In genomic region chr6:75735491-75736186, GRCh38 we compare ENCODE assay signal across 8 cellular contexts. TPM values are rescaled to one million over a fixed set of nuclear protein-coding genes. Genes with fewer than 3 reads are reported as not detected.
A peak's percentile ranks its signal among the peaks of the same experiment; 100 is the strongest.
DNase-seq lines count a peak whose midpoint lies in the region; ATAC-seq lines count a peak whose summit lies in the region.

No MANE protein-coding gene starts in this region.

- H3K9me3 Mint-ChIP-seq in activated CD8-positive, alpha-beta T cell treated with anti-CD3 and anti-CD28 coated beads, Interleukin-2, amount 10 ng/mL, durations not matched to agents 7 days and 5 days (ENCODE audit: insufficient read depth), result no peaks in the 10 kb centered on the region

- peaks cover 5% of the 10 kb centered on the region for H3K27me3 Mint-ChIP-seq in activated CD8-positive, alpha-beta T cell treated with anti-CD3 and anti-CD28 coated beads, Interleukin-2, amount 10 ng/mL, durations not matched to agents 7 days and 5 days (ENCODE audit: low read depth)

- no peak overlapping the region for H3K4me3 Mint-ChIP-seq in activated CD8-positive, alpha-beta T cell treated with anti-CD3 and anti-CD28 coated beads, Interleukin-2, amount 10 ng/mL, durations not matched to agents 7 days and 5 days

- ATAC-seq in GM18502 (IDR thresholded peaks at IDR 0.05; ENCODE audit: poor library complexity, unreplicated experiment), result peak; percentile 87
- peak; percentile 54 for ATAC-seq in HG02571 (IDR thresholded peaks at IDR 0.05; ENCODE audit: unreplicated experiment)
- no peak for ATAC-seq in activated CD8-positive, alpha-beta T cell treated with anti-CD3 and anti-CD28 coated beads, Interleukin-2, amount 10 ng/mL, durations not matched to agents 7 days and 5 days

- CTCF ChIA-PET in activated CD8-positive, alpha-beta T cell treated with anti-CD3 and anti-CD28 coated beads, Interleukin-2, amount 10 ng/mL, durations not matched to agents 7 days and 5 days (lab: Charles Lee), result no interaction called here

- intact Hi-C loops in cardiac septum (cut with DNase I), result no loop called here

- POLR2A ChIA-PET in activated CD8-positive, alpha-beta T cell treated with anti-CD3 and anti-CD28 coated beads, Interleukin-2, amount 10 ng/mL, durations not matched to agents 7 days and 5 days (lab: Charles Lee), result no interaction called here

- H3K27ac Mint-ChIP-seq in activated CD8-positive, alpha-beta T cell treated with anti-CD3 and anti-CD28 coated beads, Interleukin-2, amount 10 ng/mL, durations not matched to agents 7 days and 5 days, result no peak overlapping the region

- no peaks in the 10 kb centered on the region for H3K4me1 Mint-ChIP-seq in activated CD8-positive, alpha-beta T cell treated with anti-CD3 and anti-CD28 coated beads, Interleukin-2, amount 10 ng/mL, durations not matched to agents 7 days and 5 days (ENCODE audit: low read depth)

- DNase-seq in NAMALWA (ENCODE audit: low spot score) (peak; percentile 9), left kidney (ENCODE audit: low read depth, low spot score) (peak; percentile 57), cardiac septum (ENCODE audit: low spot score) (no peak), D341Med (ENCODE audit: low spot score) (no peak), NCI-H2171 treated with DMSO at 0.1 percent for 48 hours (lab: John Stamatoyannopoulos, UW) (no peak)
- DNase-seq in activated CD8-positive, alpha-beta T cell treated with anti-CD3 and anti-CD28 coated beads, Interleukin-2, amount 10 ng/mL, durations not matched to agents 7 days and 5 days, result no peak

- no peaks in the 10 kb centered on the region for H3K36me3 Mint-ChIP-seq in activated CD8-positive, alpha-beta T cell treated with anti-CD3 and anti-CD28 coated beads, Interleukin-2, amount 10 ng/mL, durations not matched to agents 7 days and 5 days (ENCODE audit: low read depth)

RNA-seq across cellular contexts. Expression of gene MYO6, which starts 13.4 kb away (rescaled TPM):
- total RNA-seq in cardiac septum, result 7.0 TPM
- total RNA-seq in activated CD8-positive, alpha-beta T cell treated with anti-CD3 and anti-CD28 coated beads, Interleukin-2, amount 10 ng/mL, durations not matched to agents 7 days and 5 days, result under 1 TPM; 0.42 TPM

Comparison
In these comparisons a context has a peak if more than half of its experiments do, and no peak if none do; other contexts are left out.
1. DNase-seq: peak in NAMALWA (single experiment) and left kidney (single experiment); none in cardiac septum (single experiment), activated CD8-positive, alpha-beta T cell treated with anti-CD3 and anti-CD28 coated beads, Interleukin-2, amount 10 ng/mL, durations not matched to agents 7 days and 5 days (single experiment), D341Med (single experiment) and NCI-H2171 treated with DMSO at 0.1 percent for 48 hours (single experiment).